ENCODE assay signal across 19 cellular contexts in genomic region chr17:83094291-83094690, GRCh38. TPM values are rescaled to one million over a fixed set of nuclear protein-coding genes. Genes with fewer than 3 reads are reported as not detected.
DNase-seq lines count a peak whose midpoint lies in the region; ATAC-seq, FAIRE-seq and TF ChIP-seq lines count a peak whose summit lies in the region.
"Had no signal": no experiment of that assay in that cellular context is flagged by ENCODE, and none has a peak within 500 bp of the region (broad histone marks: within the 10 kb centered on the region; RNA-seq: fewer than 3 reads in every experiment).

No MANE protein-coding gene starts in this region.

- no peak overlapping the region for H2BK15ac ChIP-seq in H1 (ENCODE audit: low read length)
- H2BK15ac ChIP-seq in neuronal stem cell (ENCODE audit: low read length): no peak overlapping the region

- ATAC-seq in GM18873 (IDR thresholded peaks at IDR 0.05; ENCODE audit: low FRiP score, unreplicated experiment) (no peak), left cardiac atrium (no peak), HG03565 (IDR thresholded peaks at IDR 0.05; ENCODE audit: unreplicated experiment) (no peak)
- ATAC-seq: GM23338 had no signal

- H3K4ac ChIP-seq in H1 (replicated peaks; ENCODE audit: insufficient read length, low read depth, low read length) (no peak overlapping the region), neuronal stem cell (ENCODE audit: low read length) (no peak overlapping the region)

- POLR2A ChIA-PET in Caco-2 (lab: Charles Lee) (no interaction called here), PC-9 (lab: Charles Lee; ENCODE audit: unreplicated experiment) (no interaction called here), H1 (lab: Charles Lee; ENCODE audit: partially characterized antibody) (no interaction called here)

- H4K20me1 ChIP-seq in PC-9 (ENCODE audit: insufficient read depth) (no peaks in the 10 kb centered on the region), H1 (replicated peaks in 1 of 2; ENCODE audit: control insufficient read depth in 1 of 2, insufficient read depth in 2 of 2, low read length in 2 of 2) (peaks cover 0 to 2% of the 10 kb centered on the region in 2 experiments)

- no peak overlapping the region for H3K56ac ChIP-seq in H1 (replicated peaks; ENCODE audit: insufficient read length, low read depth, low read length)

- H4K8ac ChIP-seq in H1 (ENCODE audit: extremely low read depth, insufficient read depth, low read length): peak overlapping the region; percentile 51; the same call in 1 of the 2 replicates
- H4K8ac ChIP-seq in neuronal stem cell (ENCODE audit: low read depth, low read length): no peak overlapping the region

- H2BK12ac ChIP-seq in H1 (ENCODE audit: low read depth, low read length): no peak overlapping the region
- H2BK12ac ChIP-seq in neuronal stem cell (ENCODE audit: low read length): no peak overlapping the region

- H3K14ac ChIP-seq in H1 (ENCODE audit: insufficient read length): no peak overlapping the region
- H3K14ac ChIP-seq in neuronal stem cell (ENCODE audit: low read length): peak overlapping the region; percentile 4

- H3K4me1 Mint-ChIP-seq in Caco-2 (ENCODE audit: low read depth, unreplicated experiment): peaks cover 13% of the 10 kb centered on the region
- H3K4me1 Mint-ChIP-seq: CD4-positive, CD25-positive, alpha-beta regulatory T cell had no signal

- H2AFZ ChIP-seq in PC-9 (no peak overlapping the region), H1 (ENCODE audit: low read length) (no peak overlapping the region), neuronal stem cell (ENCODE audit: low read length) (no peak overlapping the region)
- H2AFZ ChIP-seq: GM23338 had no signal

- WGBS in H1 (ENCODE audit: extremely low coverage in 1 of 2, insufficient coverage in 1 of 2, insufficient read length in 1 of 2, insufficient replicate concordance in 2 of 2, low coverage in 1 of 2, low lambda C conversion rate in 2 of 2, missing lambda C conversion rate in 1 of 2), 2 experiments: 88% methylated on average over 25 of the region's 32 CpGs; no CpG with 5 or more reads in 1 of the 2 experiments
- no CpG with 5 or more reads among the region's 32 CpGs for WGBS in neuronal stem cell (ENCODE audit: extremely low coverage in 2 of 2, insufficient read length in 2 of 2, insufficient replicate concordance in 1 of 2), 2 donors

- H2BK5ac ChIP-seq in H1 (ENCODE audit: low read depth, low read length): no peak overlapping the region
- no peak overlapping the region for H2BK5ac ChIP-seq in neuronal stem cell (ENCODE audit: low read length)

- no peak for TF ChIP-seq RAD21 in H1 (IDR thresholded peaks at IDR 0.05 in 1 of 2, conservative IDR thresholded peaks at IDR 0.05 in 1 of 2; ENCODE audit: low read depth in 2 of 2, low read length in 2 of 2)

- no peaks in the 10 kb centered on the region for H3K9me3 Mint-ChIP-seq in Caco-2 (ENCODE audit: unreplicated experiment)
- H3K9me3 Mint-ChIP-seq: CD4-positive, CD25-positive, alpha-beta regulatory T cell; GM23338 had no signal

- no peak overlapping the region for H3K4me3 Mint-ChIP-seq in Caco-2 (ENCODE audit: unreplicated experiment)
- H3K4me3 Mint-ChIP-seq: B cell; CD4-positive, CD25-positive, alpha-beta regulatory T cell; GM23338 had no signal

- H3K79me1 ChIP-seq in H1 (ENCODE audit: low read depth, low read length): no peaks in the 10 kb centered on the region; the same call in 1 of the 2 replicates
- peaks cover 9% of the 10 kb centered on the region for H3K79me1 ChIP-seq in neuronal stem cell (ENCODE audit: low read depth, low read length)

- no peak for TF ChIP-seq POLR2A in H1 (IDR thresholded peaks at IDR 0.05; ENCODE audit: control extremely low read depth in 1 of 2, low read depth in 2 of 2, low read length in 2 of 2)

- H3K27me3 ChIP-seq in Caco-2 (replicated peaks; ENCODE audit: control insufficient read depth, insufficient read depth, low read length) (no peaks in the 10 kb centered on the region), PC-9 (ENCODE audit: insufficient read depth, low read depth) (no peaks in the 10 kb centered on the region), H1 (replicated peaks in 1 of 4; ENCODE audit: control insufficient read depth in 3 of 4, extremely low read depth in 1 of 4, insufficient read depth in 3 of 4, low read length in 3 of 4) (no peaks in the 10 kb centered on the region), neuronal stem cell (ENCODE audit: control insufficient read depth in 3 of 3, insufficient read depth in 3 of 3, low read depth in 1 of 3, low read length in 3 of 3) (no peaks in the 10 kb centered on the region)

- H3K23ac ChIP-seq in H1 (ENCODE audit: insufficient read length) (no peak overlapping the region), neuronal stem cell (ENCODE audit: low read depth, low read length, poor library complexity) (peak overlapping the region; percentile 60)

- peaks cover 16% of the 10 kb centered on the region for H3K79me2 ChIP-seq in PC-9 (ENCODE audit: low read depth)
- H3K79me2 ChIP-seq in H1 (ENCODE audit: control insufficient read depth in 1 of 2, insufficient read depth in 2 of 2, low read length in 2 of 2): no peaks in the 10 kb centered on the region

- H3K23me2 ChIP-seq in H1 (ENCODE audit: low read depth, low read length): no peaks in the 10 kb centered on the region

- CTCF ChIA-PET in Caco-2 (lab: Charles Lee) (interaction anchor here (0.5 kb wide), 1 partner anchor 27 kb away, joined by 3 read pairs; no protein-coding TSS in a partner anchor), PC-9 (lab: Charles Lee) (no interaction called here), H1 (lab: Charles Lee; ENCODE audit: partially characterized antibody) (no interaction called here)

- peaks cover 2% of the 10 kb centered on the region for H3K36me3 ChIP-seq in Caco-2 (ENCODE audit: control insufficient read depth, insufficient read depth, low read length)
- no peaks in the 10 kb centered on the region for H3K36me3 ChIP-seq in PC-9 (ENCODE audit: low read depth)
- peaks cover 3 to 18% (median 6%) of the 10 kb centered on the region in 4 experiments; a peak in 4 of 8 replicates for H3K36me3 ChIP-seq in H1 (ENCODE audit: control insufficient read depth in 2 of 4, insufficient read depth in 4 of 4, low read length in 3 of 4)
- peaks cover 19 to 42% of the 10 kb centered on the region in 2 donors for H3K36me3 ChIP-seq in neuronal stem cell (replicated peaks in 1 of 2; ENCODE audit: control insufficient read depth in 2 of 2, insufficient read depth in 2 of 2, low read length in 2 of 2)

- no peak for TF ChIP-seq CTCF in Caco-2 (IDR thresholded peaks at IDR 0.05; ENCODE audit: insufficient read depth in 1 of 2, low read depth in 1 of 2, low read length in 1 of 2, severe bottlenecking in 1 of 2, unreplicated experiment in 1 of 2)
- no peak for TF ChIP-seq CTCF in PC-9 (conservative IDR thresholded peaks at IDR 0.05)
- TF ChIP-seq CTCF in H1 (IDR thresholded peaks at IDR 0.05; ENCODE audit: control extremely low read depth in 1 of 3, insufficient read depth in 1 of 3, low read depth in 1 of 3, low read length in 3 of 3): no peak

- H3K9me2 ChIP-seq in PC-9 (ENCODE audit: insufficient read depth): no peaks in the 10 kb centered on the region

- intact Hi-C loops in Caco-2 (cut with micrococcal nuclease; ENCODE audit: unreplicated experiment): no loop called here
- intact Hi-C loops in PC-9 (cut with micrococcal nuclease; ENCODE audit: unreplicated experiment): no loop called here
- intact Hi-C loops in left cardiac atrium (cut with DNase I): no loop called here

- H3K27ac Mint-ChIP-seq in Caco-2 (ENCODE audit: unreplicated experiment): no peak overlapping the region
- H3K27ac Mint-ChIP-seq: B cell, GM23338 had no signal

- H3K9me3 ChIP-seq in Caco-2 (no peaks in the 10 kb centered on the region), PC-9 (ENCODE audit: insufficient read depth, low read depth) (no peaks in the 10 kb centered on the region), H1 (ENCODE audit: insufficient read depth in 2 of 2, low read depth in 1 of 2, low read length in 1 of 2) (no peaks in the 10 kb centered on the region; a peak in 1 of 4 replicates), neuronal stem cell (replicated peaks in 1 of 2; ENCODE audit: control insufficient read depth in 2 of 2, insufficient read depth in 1 of 2, low read depth in 1 of 2, low read length in 2 of 2) (no peaks in the 10 kb centered on the region)
- H3K9me3 ChIP-seq: BLaER1 treated with 17β-estradiol and CSF1 and Interleukin-3, amounts not matched to agents 10 nM and 100 nM had no signal

- H2AK5ac ChIP-seq in H1 (ENCODE audit: low read depth, low read length) (no peak overlapping the region), neuronal stem cell (ENCODE audit: low read depth, low read length) (no peak overlapping the region)

- H3K27ac ChIP-seq in PC-9 (no peak overlapping the region), H1 (ENCODE audit: low read depth, low read length) (no peak overlapping the region; the same call in 1 of the 2 replicates), neuronal stem cell (replicated peaks; ENCODE audit: low read length) (no peak overlapping the region)
- H3K27ac ChIP-seq: BLaER1 treated with 17β-estradiol and CSF1 and Interleukin-3, amounts not matched to agents 10 nM and 100 nM had no signal

- H3F3A ChIP-seq in PC-9 (ENCODE audit: insufficient read depth, low read depth): peaks cover 12% of the 10 kb centered on the region

- no peaks in the 10 kb centered on the region for H3K27me3 Mint-ChIP-seq in Caco-2 (ENCODE audit: insufficient read depth, unreplicated experiment)
- H3K27me3 Mint-ChIP-seq: B cell had no signal

- BruUV-seq in Caco-2 (replicated peaks; lab: Mats Ljungman, UMichigan) (TSS peak; percentile 37), PC-9 (replicated peaks; lab: Mats Ljungman, UMichigan) (TSS peak; percentile 26)

- no peak overlapping the region for H2BK120ac ChIP-seq in H1 (replicated peaks; ENCODE audit: low read depth, low read length)
- H2BK120ac ChIP-seq in neuronal stem cell (ENCODE audit: low read depth, low read length): no peak overlapping the region

- H4K91ac ChIP-seq in H1 (replicated peaks; ENCODE audit: insufficient read length, low read length) (no peak overlapping the region), neuronal stem cell (ENCODE audit: low read depth, low read length, poor library complexity) (no peak overlapping the region)

- H3K4me2 ChIP-seq in PC-9 (no peak overlapping the region), H1 (ENCODE audit: insufficient read depth in 1 of 2, low read depth in 2 of 2, low read length in 2 of 2) (no peak overlapping the region), neuronal stem cell (ENCODE audit: insufficient read depth, low read length, poor library complexity, severe bottlenecking) (no peak overlapping the region)
- H3K4me2 ChIP-seq: GM23338 had no signal

- DNase-seq in Caco-2 (no peak), PC-9 (no peak), H1 (ENCODE audit: low read depth in 1 of 2, low spot score in 2 of 2) (no peak), neuronal stem cell (ENCODE audit: low spot score) (no peak), left cardiac atrium (no peak), NCI-H1436 (lab: John Stamatoyannopoulos, UW) (no peak)
- DNase-seq: 8988T; CD4-positive, CD25-positive, alpha-beta regulatory T cell; CD8-positive, alpha-beta memory T cell; COR-L47; H7 had no signal

- H3K4me1 ChIP-seq in Caco-2: peaks cover 36% of the 10 kb centered on the region
- peaks cover 41% of the 10 kb centered on the region for H3K4me1 ChIP-seq in PC-9 (replicated peaks; ENCODE audit: insufficient read depth)
- H3K4me1 ChIP-seq in H1 (replicated peaks in 1 of 4; ENCODE audit: control insufficient read depth in 3 of 4, insufficient read depth in 4 of 4, low read length in 3 of 4): peaks cover 0 to 33% (median 5%) of the 10 kb centered on the region in 4 experiments; a peak in 5 of 7 replicates
- H3K4me1 ChIP-seq in neuronal stem cell (ENCODE audit: control insufficient read depth in 2 of 2, insufficient read depth in 1 of 2, low read depth in 1 of 2, low read length in 2 of 2): peaks cover 0 to 18% of the 10 kb centered on the region in 2 donors

- no peak overlapping the region for H4K5ac ChIP-seq in H1 (ENCODE audit: insufficient read length, low read depth, low read length)

- H2BK20ac ChIP-seq in H1 (ENCODE audit: low read length): no peak overlapping the region

- H3K4me3 ChIP-seq in Caco-2 (ENCODE audit: low read depth, low read length): no peak overlapping the region
- H3K4me3 ChIP-seq in PC-9: no peak overlapping the region
- H3K4me3 ChIP-seq in H1 (ENCODE audit: extremely low read depth in 1 of 4, insufficient read depth in 2 of 4, low read depth in 3 of 4, low read length in 4 of 4): no peak overlapping the region
- no peak overlapping the region for H3K4me3 ChIP-seq in neuronal stem cell (ENCODE audit: low read length in 2 of 2)
- H3K4me3 ChIP-seq: BLaER1 treated with 17β-estradiol and CSF1 and Interleukin-3, amounts not matched to agents 10 nM and 100 nM; GM23338 had no signal

- no peak for TF ChIP-seq EP300 in H1 (IDR thresholded peaks at IDR 0.05; ENCODE audit: borderline replicate concordance in 1 of 2, low read depth in 2 of 2, low read length in 2 of 2)

- no peak overlapping the region for H3K9ac ChIP-seq in H1 (replicated peaks in 1 of 4; ENCODE audit: extremely low read depth in 1 of 4, low read depth in 3 of 4, low read length in 3 of 4)
- H3K9ac ChIP-seq in neuronal stem cell (ENCODE audit: low read depth, low read length, poor library complexity): peak overlapping the region; percentile 24
- H3K9ac ChIP-seq: BLaER1 treated with 17β-estradiol and CSF1 and Interleukin-3, amounts not matched to agents 10 nM and 100 nM had no signal

- H3K18ac ChIP-seq in H1 (ENCODE audit: extremely low read depth, low read length) (no peak overlapping the region), neuronal stem cell (ENCODE audit: low read length) (no peak overlapping the region)

- peaks cover 48% of the 10 kb centered on the region for H3K36me3 Mint-ChIP-seq in Caco-2 (ENCODE audit: insufficient read depth, unreplicated experiment)
- H3K36me3 Mint-ChIP-seq: CD4-positive, CD25-positive, alpha-beta regulatory T cell had no signal

- no peak for FAIRE-seq in H1 (lab: Jason Lieb, UNC)
- FAIRE-seq: D721Med, G401.6, GM12891 had no signal

RNA-seq across cellular contexts. Expression of gene METRNL, which starts 14.9 kb away (rescaled TPM):
- total RNA-seq in Caco-2 (2022) (33.8 and 40.9 TPM in 2 replicates), PC-9 (2021) (44.6 and 61.7 TPM in 2 replicates), left cardiac atrium (10 to 100 TPM; 50.4 to 84.4 TPM)
- total RNA-seq in H1 (2021; fragmentation: NEBNext Ultra II Directional; extraction: Animal tissue kit (Norgen Biotek cat#: 25700)): 13.9 and 14.2 TPM in 2 replicates
- polyA plus RNA-seq in H1 (2011; rRNA removed): 13.9 and 26.0 TPM in 2 replicates
- 16.2 TPM for polyA plus RNA-seq in H1 (2011; cell fraction: cytosol; rRNA removed)
- polyA plus RNA-seq in H1 (2011; cell fraction: nucleus; rRNA removed): 27.6 TPM
- polyA plus RNA-seq in H1 (2012, experiment 1 of 2): 5.7 to 17.3 TPM (median 16.0 TPM) in 4 replicates
- polyA plus RNA-seq in H1 (2012, experiment 2 of 2): 8.4 TPM
- 10.6 TPM for polyA plus RNA-seq in H1 (2013, experiment 1 of 2)
- 10.9 TPM for polyA plus RNA-seq in H1 (2013, experiment 2 of 2)
- polyA minus RNA-seq in H1 (2011; rRNA and poly(A)+ RNA removed): 5.7 and 6.2 TPM in 2 replicates
- 16.7 TPM for polyA minus RNA-seq in H1 (2011; cell fraction: cytosol; rRNA and poly(A)+ RNA removed)
- 12.1 TPM for polyA minus RNA-seq in H1 (2011; cell fraction: nucleus; rRNA and poly(A)+ RNA removed)
- polyA plus RNA-seq in neuronal stem cell (2013, experiment 1 of 2): 12.8 TPM
- polyA plus RNA-seq in neuronal stem cell (2013, experiment 2 of 2): 14.7 TPM
